In the genomic region with DNA sequence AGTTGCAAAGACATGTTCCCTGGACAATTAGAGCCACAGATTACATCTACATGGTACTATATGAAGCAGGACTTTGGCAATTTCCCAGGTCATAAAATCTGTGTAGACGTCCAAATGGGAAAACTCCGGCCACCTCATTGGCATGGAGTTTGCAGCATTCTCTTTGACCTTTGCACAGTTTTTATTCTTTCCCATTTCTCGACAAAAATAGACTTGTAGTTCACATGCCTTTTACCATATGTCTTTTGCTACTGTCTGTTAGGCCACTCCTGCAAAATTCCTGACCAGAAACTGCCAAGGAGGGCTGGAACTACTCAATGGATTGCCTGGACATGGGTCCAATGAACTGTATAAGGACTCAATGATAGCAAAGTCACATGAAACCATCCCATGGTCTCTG, we compare ENCODE assay signal across 21 cellular contexts.
"Had no signal": no experiment of that assay in that cellular context is flagged by ENCODE, and none has a peak within 500 bp of the region (broad histone marks: within the 10 kb centered on the region; RNA-seq: fewer than 3 reads in every experiment).

No MANE protein-coding gene starts in this region.

- H3K36me3 Mint-ChIP-seq: activated naive CD4-positive, alpha-beta T cell treated with anti-CD3 and anti-CD28 coated beads, Interleukin-2, amount 10 ng/mL, durations not matched to agents 7 days and 5 days; naive thymus-derived CD8-positive, alpha-beta T cell; stimulated activated memory B cell treated with anti-CD40 and anti-IgM and Interleukin-4, amounts not matched to agents 10 μg/mL and 1 μg/mL and 100 μg/mL, for 72 hours had no signal

- H3K4me3 Mint-ChIP-seq: activated naive CD4-positive, alpha-beta T cell treated with anti-CD3 and anti-CD28 coated beads, Interleukin-2, amount 10 ng/mL, durations not matched to agents 7 days and 5 days; activated naive CD8-positive, alpha-beta T cell treated with anti-CD3 and anti-CD28 coated beads, Interleukin-2, amount 50 U/mL, for 24 hours; activated T-cell treated with anti-CD3 and anti-CD28 coated beads, Interleukin-2, amount 50 U/mL, for 4 hours; dendritic cell treated with granulocyte-macrophage colony-stimulating factor and Interleukin-4, amounts not matched to agents 40 ng/mL and 50 ng/mL, for 4 days; naive thymus-derived CD8-positive, alpha-beta T cell; stimulated activated memory B cell treated with anti-CD40 and anti-IgM and Interleukin-4, amounts not matched to agents 10 μg/mL and 1 μg/mL and 100 μg/mL, for 72 hours had no signal

- H3K27me3 ChIP-seq: right lobe of liver, testis, upper lobe of left lung had no signal

- H3K9me3 ChIP-seq: right lobe of liver, testis, upper lobe of left lung had no signal

- FAIRE-seq: frontal cortex had no signal

- H3K27ac ChIP-seq: parathyroid adenoma, right lobe of liver, testis, upper lobe of left lung, VCaP had no signal

- H3K27me3 Mint-ChIP-seq: activated naive CD8-positive, alpha-beta T cell treated with anti-CD3 and anti-CD28 coated beads, Interleukin-2, amount 50 U/mL, for 24 hours had no signal

- H3K36me3 ChIP-seq: right lobe of liver, upper lobe of left lung had no signal

- DNase-seq: activated CD4-positive, alpha-beta T cell treated with anti-CD3 and anti-CD28 coated beads, Interleukin-2, amount 50 U/mL, for 1 hour; activated CD4-positive, CD25-positive, alpha-beta regulatory T cell treated with anti-CD3 and anti-CD28 coated beads, Interleukin-2, amount 50 U/mL, for 72 hours; activated CD8-positive, alpha-beta memory T cell treated with anti-CD3 and anti-CD28 coated beads, Interleukin-2, amount 50 U/mL, for 4 hours; activated naive CD4-positive, alpha-beta T cell treated with anti-CD3 and anti-CD28 coated beads, Interleukin-2, amount 10 ng/mL, durations not matched to agents 7 days and 5 days; activated naive CD8-positive, alpha-beta T cell treated with anti-CD3 and anti-CD28 coated beads, Interleukin-2, amount 50 U/mL, for 24 hours; activated T-cell treated with anti-CD3 and anti-CD28 coated beads, Interleukin-2, amount 50 U/mL, for 4 hours; aorta; head of caudate nucleus; kidney glomerular epithelial cell; mesendoderm; naive thymus-derived CD8-positive, alpha-beta T cell; right lobe of liver; stimulated activated CD4-positive, alpha-beta T cell treated with anti-CD3 and anti-CD28 coated beads, Interleukin-4, amount 100 ng/mL, for 4 hours; T-helper 2 cell; testis; upper lobe of left lung had no signal

- H3K9me3 Mint-ChIP-seq: activated naive CD4-positive, alpha-beta T cell treated with anti-CD3 and anti-CD28 coated beads, Interleukin-2, amount 10 ng/mL, durations not matched to agents 7 days and 5 days; activated naive CD8-positive, alpha-beta T cell treated with anti-CD3 and anti-CD28 coated beads, Interleukin-2, amount 50 U/mL, for 24 hours; activated T-cell treated with anti-CD3 and anti-CD28 coated beads, Interleukin-2, amount 50 U/mL, for 4 hours; dendritic cell treated with granulocyte-macrophage colony-stimulating factor and Interleukin-4, amounts not matched to agents 40 ng/mL and 50 ng/mL, for 4 days; naive thymus-derived CD8-positive, alpha-beta T cell; stimulated activated memory B cell treated with anti-CD40 and anti-IgM and Interleukin-4, amounts not matched to agents 10 μg/mL and 1 μg/mL and 100 μg/mL, for 72 hours had no signal

- H3K27ac Mint-ChIP-seq: activated naive CD4-positive, alpha-beta T cell treated with anti-CD3 and anti-CD28 coated beads, Interleukin-2, amount 10 ng/mL, durations not matched to agents 7 days and 5 days; activated naive CD8-positive, alpha-beta T cell treated with anti-CD3 and anti-CD28 coated beads, Interleukin-2, amount 50 U/mL, for 24 hours; dendritic cell treated with granulocyte-macrophage colony-stimulating factor and Interleukin-4, amounts not matched to agents 40 ng/mL and 50 ng/mL, for 4 days; stimulated activated memory B cell treated with anti-CD40 and anti-IgM and Interleukin-4, amounts not matched to agents 10 μg/mL and 1 μg/mL and 100 μg/mL, for 72 hours had no signal

- H3K4me1 ChIP-seq: parathyroid adenoma, right lobe of liver, testis, upper lobe of left lung had no signal

- H3K9ac ChIP-seq: parathyroid adenoma had no signal

- H3K79me2 ChIP-seq: parathyroid adenoma had no signal

- ATAC-seq: activated naive CD8-positive, alpha-beta T cell treated with anti-CD3 and anti-CD28 coated beads, Interleukin-2, amount 50 U/mL, for 24 hours; activated T-cell treated with anti-CD3 and anti-CD28 coated beads, Interleukin-2, amount 50 U/mL, for 4 hours; naive thymus-derived CD8-positive, alpha-beta T cell; right lobe of liver; stimulated activated memory B cell treated with anti-CD40 and anti-IgM and Interleukin-4, amounts not matched to agents 10 μg/mL and 1 μg/mL and 100 μg/mL, for 72 hours had no signal

- H2AFZ ChIP-seq: parathyroid adenoma had no signal

- H3K4me3 ChIP-seq: right lobe of liver, testis, upper lobe of left lung had no signal
